In genomic region chr6:52419809-52420667, GRCh38 we compare ENCODE assay signal across 8 cellular contexts. TPM values are rescaled to one million over a fixed set of nuclear protein-coding genes. Genes with fewer than 3 reads are reported as not detected.
A peak's percentile ranks its signal among the peaks of the same experiment; 100 is the strongest.
DNase-seq lines count a peak whose midpoint lies in the region; ATAC-seq, FAIRE-seq and TF ChIP-seq lines count a peak whose summit lies in the region.

TSS of gene EFHC1 (plus strand) at chr6:52420342. CDS start at chr6:52420411, 69 bp downstream.

- TF ChIP-seq POLR2A in H54 (IDR thresholded peaks at IDR 0.05; ENCODE audit: low read depth, low read length), result peak; percentile 92
- peak in 2 of 4 donors; percentile 40 to 55 for TF ChIP-seq POLR2A in stomach (IDR thresholded peaks at IDR 0.05)

- FAIRE-seq in H54 (lab: Jason Lieb, UNC), result peak; percentile 88

- H3K36me3 ChIP-seq in Loucy (ENCODE audit: insufficient read depth, low read length) (no peaks in the 10 kb centered on the region), RWPE2 (ENCODE audit: low read depth) (peaks cover 5% of the 10 kb centered on the region; the same call in 1 of the 2 replicates), neural cell (ENCODE audit: insufficient read depth, low read length) (no peaks in the 10 kb centered on the region), stomach (peaks cover 0 to 9% (median under 1%) of the 10 kb centered on the region in 4 donors)

- H3K9ac ChIP-seq in Loucy (ENCODE audit: low read depth, low read length, poor library complexity, severe bottlenecking) (peak within 1 kb of the TSS; percentile 95), neural cell (ENCODE audit: low read length) (peak within 1 kb of the TSS; percentile 92)

- H3K4me1 ChIP-seq in Loucy (ENCODE audit: insufficient read depth, low read length, poor library complexity, severe bottlenecking) (peaks cover 47% of the 10 kb centered on the region), RWPE2 (ENCODE audit: insufficient read depth, poor library complexity, severe bottlenecking) (peaks cover 43% of the 10 kb centered on the region), stomach (peaks cover 4 to 44% (median 33%) of the 10 kb centered on the region in 4 donors)

- peak; percentile 67 for TF ChIP-seq EP300 in neural cell (conservative IDR thresholded peaks at IDR 0.05; ENCODE audit: poor library complexity, severe bottlenecking)
- TF ChIP-seq EP300 in stomach (IDR thresholded peaks at IDR 0.05), result no peak

- H3K9me3 ChIP-seq in Loucy (ENCODE audit: insufficient read depth, low read depth, low read length) (no peaks in the 10 kb centered on the region), RWPE2 (ENCODE audit: severe bottlenecking) (no peaks in the 10 kb centered on the region), neural cell (ENCODE audit: low read length) (no peaks in the 10 kb centered on the region), stomach (no peaks in the 10 kb centered on the region)

- intact Hi-C loops in stomach (cut with DNase I; ENCODE audit: low total_unique reads), result loop anchor here (5.0 to 10.0 kb wide), 3 partner anchors 75 to 247 kb away; no protein-coding TSS in a partner anchor

- DNase-seq in ELF-1 (ENCODE audit: low read depth, low spot score), result peak; percentile 99
- peak; percentile 81 for DNase-seq in H54 (ENCODE audit: insufficient read length, low spot score)
- peak; percentile 98 for DNase-seq in RWPE2 (ENCODE audit: low spot score)
- DNase-seq in activated effector memory CD4-positive, alpha-beta T cell treated with Interleukin-2 at 50 U/mL for 16 hours, result peak; percentile 95
- DNase-seq in fibroblast of the conjunctiva (ENCODE audit: low read depth), result peak; percentile 98
- DNase-seq in stomach, result peak; percentile 99

- H3K4me2 ChIP-seq in Loucy (ENCODE audit: low read depth, low read length, poor library complexity, severe bottlenecking) (peak within 1 kb of the TSS; percentile 87), neural cell (ENCODE audit: low read length) (peak within 1 kb of the TSS; percentile 57)

- H2AFZ ChIP-seq in Loucy (ENCODE audit: low read length) (peak within 1 kb of the TSS; percentile 72), neural cell (ENCODE audit: low read depth, low read length) (peak within 1 kb of the TSS; percentile 96)

- H3K27me3 ChIP-seq in Loucy (ENCODE audit: insufficient read depth, low read length, poor library complexity, severe bottlenecking) (no peaks in the 10 kb centered on the region), RWPE2 (ENCODE audit: insufficient read depth, poor library complexity, severe bottlenecking) (no peaks in the 10 kb centered on the region), neural cell (ENCODE audit: insufficient read depth, low read depth, low read length) (no peaks in the 10 kb centered on the region), stomach (no peaks in the 10 kb centered on the region)

- no peaks in the 10 kb centered on the region for H3K9me2 ChIP-seq in Loucy (replicated peaks; ENCODE audit: low read depth, low read length)
- H3K9me2 ChIP-seq in neural cell (ENCODE audit: insufficient read depth, low read length), result no peaks in the 10 kb centered on the region

- no peak for TF ChIP-seq RAD21 in neural cell (conservative IDR thresholded peaks at IDR 0.05)

- TF ChIP-seq CTCF in Loucy (conservative IDR thresholded peaks at IDR 0.05; ENCODE audit: low read length), result no peak
- TF ChIP-seq CTCF in RWPE2 (IDR thresholded peaks at IDR 0.05; ENCODE audit: poor library complexity, severe bottlenecking), result no peak
- TF ChIP-seq CTCF in neural cell (IDR thresholded peaks at IDR 0.05; ENCODE audit: poor library complexity, severe bottlenecking), result no peak
- no peak for TF ChIP-seq CTCF in stomach (IDR thresholded peaks at IDR 0.05)

- H3K79me2 ChIP-seq in Loucy (ENCODE audit: insufficient read depth, low read length) (no peaks in the 10 kb centered on the region), neural cell (replicated peaks; ENCODE audit: insufficient read depth, low read length) (peaks cover 15% of the 10 kb centered on the region)

- peak within 1 kb of the TSS; percentile 70 for H3K27ac ChIP-seq in RWPE2 (ENCODE audit: poor library complexity, severe bottlenecking)
- peak within 1 kb of the TSS; percentile 95 for H3K27ac ChIP-seq in neural cell (ENCODE audit: low read length)
- peak within 1 kb of the TSS; percentile 76 to 92 (median 84) for H3K27ac ChIP-seq in stomach

- H4K20me1 ChIP-seq in Loucy (ENCODE audit: insufficient read depth, low read length, poor library complexity, severe bottlenecking) (no peaks in the 10 kb centered on the region), neural cell (ENCODE audit: insufficient read depth) (no peaks in the 10 kb centered on the region)

- H3F3A ChIP-seq in Loucy (ENCODE audit: low read depth) (peaks cover 11% of the 10 kb centered on the region; the same call in 1 of the 2 replicates), neural cell (ENCODE audit: insufficient read depth, low read length, poor library complexity, severe bottlenecking) (no peaks in the 10 kb centered on the region)

- 0 to 1% (median 0%) methylated on average over 53 to 57 of the region's 57 CpGs for WGBS in stomach, 5 donors

- ATAC-seq in RWPE2 (ENCODE audit: low read depth), result peak; percentile 73

- peak within 1 kb of the TSS; percentile 85 for H3K4me3 ChIP-seq in Loucy (ENCODE audit: low read length, poor library complexity, severe bottlenecking)
- peak within 1 kb of the TSS; percentile 55 for H3K4me3 ChIP-seq in RWPE2 (ENCODE audit: severe bottlenecking)
- peak within 1 kb of the TSS; percentile 74 for H3K4me3 ChIP-seq in neural cell (ENCODE audit: low read length)
- H3K4me3 ChIP-seq in stomach, result peak within 1 kb of the TSS; percentile 70 to 90 (median 80)

TF ChIP-seq in neural cell, 6 proteins besides CTCF, POLR2A, EP300 and RAD21:
- TF ChIP-seq SMC3 (conservative IDR thresholded peaks at IDR 0.05; ENCODE audit: poor library complexity) (peak; percentile 16), REST (IDR thresholded peaks at IDR 0.05; ENCODE audit: borderline replicate concordance) (no peak), MXI1 (conservative IDR thresholded peaks at IDR 0.05; ENCODE audit: poor library complexity, severe bottlenecking) (peak; percentile 95), POLR2AphosphoS5 (IDR thresholded peaks at IDR 0.05) (peak; percentile 89), EZH2 (IDR thresholded peaks at IDR 0.05; ENCODE audit: borderline replicate concordance, insufficient read depth, low read length, poor library complexity, severe bottlenecking) (no peak), TAF1 (IDR thresholded peaks at IDR 0.05; ENCODE audit: low read depth) (peak; percentile 17)

RNA-seq across cellular contexts. Expression of gene EFHC1, which starts in this region (rescaled TPM):
- 173 and 234 TPM in 2 replicates for polyA plus RNA-seq in neural cell
- 91.5 and 119 TPM in 2 replicates for polyA minus RNA-seq in neural cell
- total RNA-seq in stomach, result 10 to 100 TPM in 4 of 5 donors, 1 to 10 TPM in 1; 9.3 to 54.3 (median 50.4) TPM
- polyA plus RNA-seq in stomach, result 10 to 100 TPM in 1 of 3 donors, 1 to 10 TPM in 2; 7.2 to 28.1 (median 7.8) TPM

Comparison
In these comparisons a context has a peak if more than half of its experiments do, and no peak if none do; other contexts are left out.
1. Peak in every context shown above with its lines: DNase-seq, ATAC-seq, H3K4me3 ChIP-seq and H3K27ac ChIP-seq.